ENCODE assay signal across 27 cellular contexts in the genomic region with DNA sequence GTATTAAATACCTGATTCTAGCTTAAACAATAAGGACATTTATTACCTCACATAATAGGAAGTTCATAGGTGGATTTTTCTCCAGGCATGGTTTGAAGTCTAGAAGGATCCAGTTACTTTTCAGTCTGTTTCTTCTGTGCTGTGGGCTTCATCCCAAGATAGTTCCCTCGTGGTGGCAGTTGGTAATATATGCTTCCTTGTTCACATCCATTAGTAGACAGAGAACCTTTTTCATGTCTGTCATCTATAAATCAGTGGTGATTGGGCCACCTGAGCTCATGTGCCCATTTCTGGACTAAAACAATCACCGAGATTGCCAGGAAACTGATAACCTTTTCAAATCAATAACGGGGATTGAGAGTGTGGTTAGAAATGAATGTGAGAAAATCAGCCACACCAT.
"Had no signal": no experiment of that assay in that cellular context is flagged by ENCODE, and none has a peak within 500 bp of the region (broad histone marks: within the 10 kb centered on the region; RNA-seq: fewer than 3 reads in every experiment).

No MANE protein-coding gene starts in this region.

- H3K4me3 Mint-ChIP-seq: natural killer cell treated with Interleukin-12 subunit alpha and Interleukin-12 subunit beta and Interleukin-15 and Interleukin-18, amount 100 ng/mL, for 72 hours; neural progenitor cell; stimulated activated memory B cell treated with anti-CD40 and anti-IgM and Interleukin-4, amounts not matched to agents 10 μg/mL and 1 μg/mL and 100 μg/mL, for 72 hours; stimulated activated naive CD8-positive, alpha-beta T cell treated with anti-CD3 and anti-CD28 coated beads, Interleukin-15, Interleukin-2, amounts not matched to agents 100 ng/mL and 50 ng/mL, for 24 hours had no signal

- H3K27ac Mint-ChIP-seq: natural killer cell treated with Interleukin-12 subunit alpha and Interleukin-12 subunit beta and Interleukin-15 and Interleukin-18, amount 100 ng/mL, for 72 hours; neural progenitor cell; stimulated activated memory B cell treated with anti-CD40 and anti-IgM and Interleukin-4, amounts not matched to agents 10 μg/mL and 1 μg/mL and 100 μg/mL, for 72 hours; stimulated activated naive CD8-positive, alpha-beta T cell treated with anti-CD3 and anti-CD28 coated beads, Interleukin-15, Interleukin-2, amounts not matched to agents 100 ng/mL and 50 ng/mL, for 24 hours had no signal

- H3K4me2 ChIP-seq: neural progenitor cell had no signal

- H3K27me3 Mint-ChIP-seq: natural killer cell treated with Interleukin-12 subunit alpha and Interleukin-12 subunit beta and Interleukin-15 and Interleukin-18, amount 100 ng/mL, for 72 hours; stimulated activated memory B cell treated with anti-CD40 and anti-IgM and Interleukin-4, amounts not matched to agents 10 μg/mL and 1 μg/mL and 100 μg/mL, for 72 hours; stimulated activated naive CD8-positive, alpha-beta T cell treated with anti-CD3 and anti-CD28 coated beads, Interleukin-15, Interleukin-2, amounts not matched to agents 100 ng/mL and 50 ng/mL, for 24 hours had no signal

- H3K9me3 ChIP-seq: colonic mucosa, upper lobe of right lung had no signal

- H3K9ac ChIP-seq: neural progenitor cell, parathyroid adenoma had no signal

- H3K27me3 ChIP-seq: colonic mucosa, esophagus squamous epithelium, gastroesophageal sphincter, neural progenitor cell, spleen, tibial artery, upper lobe of right lung, vagina had no signal

- ATAC-seq: gastroesophageal sphincter; left ventricle myocardium superior; natural killer cell treated with Interleukin-12 subunit alpha and Interleukin-12 subunit beta and Interleukin-15 and Interleukin-18, amount 100 ng/mL, for 72 hours; psoas muscle; sciatic nerve; stimulated activated memory B cell treated with anti-CD40 and anti-IgM and Interleukin-4, amounts not matched to agents 10 μg/mL and 1 μg/mL and 100 μg/mL, for 72 hours; upper lobe of right lung had no signal

- H3K4me3 ChIP-seq: colonic mucosa, esophagus squamous epithelium, gastroesophageal sphincter, lung, neural progenitor cell, psoas muscle, spleen, tibial artery, upper lobe of right lung, vagina had no signal

- DNase-seq: colonic mucosa; dermis blood vessel endothelial cell; esophagus squamous epithelium; foreskin fibroblast; hypothalamus; islet precursor cell; left ventricle myocardium superior; mesenchymal stem cell; midbrain; occipital lobe; psoas muscle; retina; spleen; stimulated activated CD4-positive, alpha-beta T cell treated with anti-CD3 and anti-CD28 coated beads, Interleukin-15, amount 100 ng/mL, for 24 hours; stimulated activated CD4-positive, alpha-beta T cell treated with anti-CD3 and anti-CD28 coated beads, Interleukin-1b, Interleukin-23, amount 100 ng/mL, for 48 hours; stimulated activated CD4-positive, alpha-beta T cell treated with anti-CD3 and anti-CD28 coated beads, Interleukin-4, amount 100 ng/mL, for 24 hours; tibial artery; upper lobe of right lung had no signal

- H3K27ac ChIP-seq: colonic mucosa, esophagus squamous epithelium, gastroesophageal sphincter, parathyroid adenoma, psoas muscle, spleen, tibial artery, upper lobe of right lung, vagina had no signal

- H3K36me3 ChIP-seq: colonic mucosa, gastroesophageal sphincter, neural progenitor cell, upper lobe of right lung had no signal

- H2AFZ ChIP-seq: neural progenitor cell, parathyroid adenoma had no signal

- H3K4me1 ChIP-seq: parathyroid adenoma, upper lobe of right lung had no signal

- H3K4me1 Mint-ChIP-seq: neural progenitor cell had no signal
